8 cellular contexts compared by ENCODE assay signal in genomic region chr17:28570716-28571254, GRCh38. TPM values are rescaled to one million over a fixed set of nuclear protein-coding genes. Genes with fewer than 3 reads are reported as not detected.
DNase-seq lines count a peak whose midpoint lies in the region; ATAC-seq and TF ChIP-seq lines count a peak whose summit lies in the region.

No MANE protein-coding gene starts in this region.

- no peak overlapping the region for H2BK15ac ChIP-seq in mesenchymal stem cell (ENCODE audit: low read depth, poor library complexity, severe bottlenecking)

- H3K18ac ChIP-seq in mesenchymal stem cell (ENCODE audit: low read depth in 1 of 2, low read length in 2 of 2), result peak overlapping the region; percentile 71 to 77

- H4K91ac ChIP-seq in mesenchymal stem cell (ENCODE audit: low read length), result no peak overlapping the region

- H3K27me3 ChIP-seq in MG63 (no peaks in the 10 kb centered on the region), mesenchymal stem cell (ENCODE audit: control insufficient read depth in 1 of 2, insufficient read depth in 1 of 2, low read length in 2 of 2) (no peaks in the 10 kb centered on the region), stomach (no peaks in the 10 kb centered on the region)

- peaks cover 13% of the 10 kb centered on the region for H3K79me1 ChIP-seq in mesenchymal stem cell (replicated peaks; ENCODE audit: low read length, poor library complexity, severe bottlenecking)

- H2AFZ ChIP-seq in mesenchymal stem cell (ENCODE audit: low read depth, low read length), result peak overlapping the region; percentile 90

- ATAC-seq in GM21786 (IDR thresholded peaks at IDR 0.05; ENCODE audit: unreplicated experiment), result peak; percentile 5
- ATAC-seq in activated CD4-positive, CD25-positive, alpha-beta regulatory T cell treated with anti-CD3 and anti-CD28 coated beads, Interleukin-2, amount 50 U/mL, for 24 hours, result peak; percentile 33 to 40

- peak overlapping the region; percentile 78 for H3K4me3 ChIP-seq in MG63
- peak overlapping the region; percentile 77 to 99 for H3K4me3 ChIP-seq in mesenchymal stem cell (ENCODE audit: insufficient read depth in 1 of 2, low read depth in 1 of 2, low read length in 2 of 2)
- H3K4me3 ChIP-seq in stomach, result peak overlapping the region; percentile 77 to 92 (median 90)

- no peak for TF ChIP-seq CTCF in stomach (IDR thresholded peaks at IDR 0.05)

- H3K9me3 ChIP-seq in MG63 (no peaks in the 10 kb centered on the region), mesenchymal stem cell (ENCODE audit: control insufficient read depth, low read length) (no peaks in the 10 kb centered on the region), stomach (no peaks in the 10 kb centered on the region)

- H2BK12ac ChIP-seq in mesenchymal stem cell (ENCODE audit: low read length in 2 of 2), result no peak overlapping the region

- no peak overlapping the region for H2AK5ac ChIP-seq in mesenchymal stem cell (ENCODE audit: low read length, severe bottlenecking)

- no peak for TF ChIP-seq EP300 in stomach (IDR thresholded peaks at IDR 0.05)

- H3K27ac ChIP-seq in mesenchymal stem cell (ENCODE audit: low read length, poor library complexity, severe bottlenecking) (no peak overlapping the region), stomach (peak overlapping the region; percentile 77 to 89 (median 88))

- H3K14ac ChIP-seq in mesenchymal stem cell (ENCODE audit: low read length in 2 of 2), result peak overlapping the region in 1 of 2 experiments; percentile 68

- no peak for TF ChIP-seq POLR2A in stomach (IDR thresholded peaks at IDR 0.05)

- H3K9ac ChIP-seq in mesenchymal stem cell (ENCODE audit: low read length), result peak overlapping the region; percentile 92

- H2BK120ac ChIP-seq in mesenchymal stem cell (ENCODE audit: low read depth, low read length), result no peak overlapping the region

- intact Hi-C loops in stomach (cut with DNase I; ENCODE audit: low total_unique reads), result no loop called here

- H3K4me1 ChIP-seq in mesenchymal stem cell (ENCODE audit: control insufficient read depth, insufficient read depth, low read depth, low read length) (peaks cover 10% of the 10 kb centered on the region), stomach (peaks cover 19 to 66% (median 34%) of the 10 kb centered on the region in 4 donors)

- H3K23ac ChIP-seq in mesenchymal stem cell (ENCODE audit: low read length in 2 of 2), result peak overlapping the region in 1 of 2 experiments; percentile 51

- peak overlapping the region; percentile 90 for H3K4me2 ChIP-seq in mesenchymal stem cell (ENCODE audit: low read length, poor library complexity, severe bottlenecking)

- peak overlapping the region in 1 of 2 experiments; percentile 57 for H3K4ac ChIP-seq in mesenchymal stem cell (ENCODE audit: low read depth in 1 of 2, low read length in 2 of 2)

- no peak overlapping the region for H2BK5ac ChIP-seq in mesenchymal stem cell (ENCODE audit: low read depth, low read length, poor library complexity, severe bottlenecking)

- H3K36me3 ChIP-seq in MG63 (peaks cover 8% of the 10 kb centered on the region), mesenchymal stem cell (ENCODE audit: control insufficient read depth in 1 of 2, insufficient read depth in 2 of 2, low read depth in 1 of 2, low read length in 2 of 2) (peaks cover 6 to 12% of the 10 kb centered on the region in 2 experiments), stomach (peaks cover 0 to 12% (median 7%) of the 10 kb centered on the region in 4 donors)

- WGBS in mesenchymal stem cell, result 1% methylated on average over 30 of the region's 30 CpGs
- 0 to 1% (median 1%) methylated on average over 9 to 30 of the region's 30 CpGs for WGBS in stomach, 5 donors

- H4K8ac ChIP-seq in mesenchymal stem cell (ENCODE audit: low read length), result peak overlapping the region; percentile 78

- DNase-seq in ELF-1 (ENCODE audit: low read depth, low spot score) (peak; percentile 63), MG63 (no peak), dermis blood vessel endothelial cell (peak; percentile 40), mesenchymal stem cell (peak; percentile 47), stomach (no peak), superior temporal gyrus (ENCODE audit: extremely low spot score) (no peak)

RNA-seq across cellular contexts. Expression of gene PIGS, which starts 0.5 kb away (rescaled TPM):
- total RNA-seq in MG63 (2014; rRNA removed; shearing (Covaris generic); ENCODE audit: low replicate concordance), result 29.5 and 65.1 TPM in 2 replicates
- total RNA-seq in dermis blood vessel endothelial cell (65.9 and 86.0 TPM in 2 replicates), stomach (100 to 1,000 TPM in 1 of 5 donors, 10 to 100 TPM in 4; 14.7 to 105 (median 33.3) TPM)
- polyA plus RNA-seq in mesenchymal stem cell (2013, experiment 1 of 2), result 104 TPM
- polyA plus RNA-seq in mesenchymal stem cell (2013, experiment 2 of 2), result 104 TPM
- 10 to 100 TPM; 19.2 to 25.7 (median 19.8) TPM for polyA plus RNA-seq in stomach

RNA-seq across cellular contexts. Expression of gene ALDOC, which starts 5.9 kb away (rescaled TPM):
- 1.1 TPM in 1 of 2 replicates, not detected in the other for total RNA-seq in MG63 (2014; rRNA removed; shearing (Covaris generic); ENCODE audit: low replicate concordance)
- total RNA-seq in dermis blood vessel endothelial cell, result 23.5 and 29.9 TPM in 2 replicates
- polyA plus RNA-seq in mesenchymal stem cell (2013, experiment 1 of 2), result 25.6 TPM
- 26.4 TPM for polyA plus RNA-seq in mesenchymal stem cell (2013, experiment 2 of 2)
- total RNA-seq in stomach, result 10 to 100 TPM in 2 of 5 donors, 1 to 10 TPM in 2, under 1 TPM in 1; 0.89 to 21.1 (median 9.1) TPM
- polyA plus RNA-seq in stomach, result 10 to 100 TPM in 2 of 3 donors, 1 to 10 TPM in 1; 8.7 to 54.8 (median 17.1) TPM

RNA-seq across cellular contexts. Expression of gene UNC119, which starts 18.4 kb away (rescaled TPM):
- total RNA-seq in MG63 (2014; rRNA removed; shearing (Covaris generic); ENCODE audit: low replicate concordance), result 20.8 and 36.4 TPM in 2 replicates
- total RNA-seq in dermis blood vessel endothelial cell (31.9 and 32.0 TPM in 2 replicates), stomach (10 to 100 TPM; 13.6 to 30.9 (median 17.0) TPM)
- 36.8 TPM for polyA plus RNA-seq in mesenchymal stem cell (2013, experiment 1 of 2)
- polyA plus RNA-seq in mesenchymal stem cell (2013, experiment 2 of 2), result 34.3 TPM
- 10 to 100 TPM; 16.5 to 27.1 (median 19.9) TPM for polyA plus RNA-seq in stomach

RNA-seq across cellular contexts. Expression of gene SPAG5, which starts 28.0 kb away (rescaled TPM):
- 45.1 and 82.9 TPM in 2 replicates for total RNA-seq in MG63 (2014; rRNA removed; shearing (Covaris generic); ENCODE audit: low replicate concordance)
- total RNA-seq in dermis blood vessel endothelial cell, result 10.6 and 47.7 TPM in 2 replicates
- 6.1 TPM for polyA plus RNA-seq in mesenchymal stem cell (2013, experiment 1 of 2)
- polyA plus RNA-seq in mesenchymal stem cell (2013, experiment 2 of 2), result 6.1 TPM
- 10 to 100 TPM in 2 of 5 donors, 1 to 10 TPM in 3; 1.2 to 48.7 (median 9.9) TPM for total RNA-seq in stomach
- polyA plus RNA-seq in stomach, result 10 to 100 TPM in 1 of 3 donors, 1 to 10 TPM in 2; 4.4 to 16.4 (median 6.6) TPM

RNA-seq across cellular contexts. Expression of gene RSKR, which starts 43.2 kb away (rescaled TPM):
- total RNA-seq in MG63 (2014; rRNA removed; shearing (Covaris generic); ENCODE audit: low replicate concordance), result 0.79 and 1.3 TPM in 2 replicates
- total RNA-seq in dermis blood vessel endothelial cell (4.7 and 8.3 TPM in 2 replicates), stomach (10 to 100 TPM in 3 of 5 donors, 1 to 10 TPM in 2; 9.3 to 36.2 (median 11.6) TPM)
- polyA plus RNA-seq in mesenchymal stem cell (2013, experiment 1 of 2), result 1.7 TPM
- 1.8 TPM for polyA plus RNA-seq in mesenchymal stem cell (2013, experiment 2 of 2)
- polyA plus RNA-seq in stomach, result 1 to 10 TPM in 2 of 3 donors, under 1 TPM in 1; 0.31 to 2.3 (median 1.2) TPM

Comparison
In these comparisons a context has a peak if more than half of its experiments do, and no peak if none do; other contexts are left out.
1. DNase-seq: peak in ELF-1 (single experiment), dermis blood vessel endothelial cell (single experiment) and mesenchymal stem cell (single experiment); none in MG63 (single experiment), stomach (single experiment) and superior temporal gyrus (single experiment).
2. Peak in every context shown above with its lines, with median percentiles within 50 percentile points of each other: H3K4me3 ChIP-seq.